In genomic region chr14:35571598-35571997, GRCh38 we compare ENCODE assay signal across 34 cellular contexts. TPM values are rescaled to one million over a fixed set of nuclear protein-coding genes. Genes with fewer than 3 reads are reported as not detected.
"Had no signal": no experiment of that assay in that cellular context is flagged by ENCODE, and none has a peak within 500 bp of the region (broad histone marks: within the 10 kb centered on the region; RNA-seq: fewer than 3 reads in every experiment).

No MANE protein-coding gene starts in this region.

- H3K4me3 ChIP-seq: adrenal gland, body of pancreas, breast epithelium, PC-9 had no signal

- H3K4me1 ChIP-seq: adrenal gland, body of pancreas, breast epithelium had no signal

- H3K27ac ChIP-seq: adrenal gland, body of pancreas, breast epithelium, PC-9, RWPE1, VCaP had no signal

- H3K4me2 ChIP-seq: PC-9 had no signal

- H2AFZ ChIP-seq: PC-9 had no signal

- ATAC-seq: activated naive CD4-positive, alpha-beta T cell treated with anti-CD3 and anti-CD28 coated beads, Interleukin-2, amount 50 U/mL, for 72 hours; activated T-cell treated with anti-CD3 and anti-CD28 coated beads, Interleukin-2, amount 50 U/mL, for 4 hours; body of pancreas; Right ventricle myocardium inferior had no signal

- DNase-seq: activated B cell treated with CpG ODN at 0.5 μM for 24 hours; activated CD4-positive, alpha-beta memory T cell treated with anti-CD3 and anti-CD28 coated beads for 36 hours; activated CD4-positive, alpha-beta T cell treated with anti-CD3 and anti-CD28 coated beads for 4 hours; activated CD4-positive, alpha-beta T cell treated with anti-CD3 and anti-CD28 coated beads, Interleukin-2, amount 50 U/mL, for 1 hour; activated CD4-positive, CD25-positive, alpha-beta regulatory T cell treated with anti-CD3 and anti-CD28 coated beads, Interleukin-2, amount 50 U/mL, for 72 hours; activated CD8-positive, alpha-beta memory T cell treated with anti-CD3 and anti-CD28 coated beads, Interleukin-2, amount 50 U/mL, for 4 hours; activated gamma-delta T cell treated with Interleukin-2 at 50 U/mL for 16 hours; activated naive CD4-positive, alpha-beta T cell treated with anti-CD3 and anti-CD28 coated beads for 36 hours; activated T-cell treated with anti-CD3 and anti-CD28 coated beads for 4 hours; activated T-cell treated with anti-CD3 and anti-CD28 coated beads, Interleukin-2, amount 50 U/mL, for 4 hours; adrenal gland; body of pancreas; MV-4-11; NCI-H1092; NCI-H1436 treated with DMSO at 0.1 percent for 48 hours; NCI-H1694 treated with DMSO at 0.1 percent for 48 hours; NCI-H2029; NCI-H345; NCI-H524 treated with DMSO at 0.1 percent for 48 hours; NK-92 treated with Interleukin-12 subunit alpha and Interleukin-12 subunit beta, amount 100 ng/mL, for 24 hours; PC-9; SW 1271; T-helper 1 cell; T-helper 2 cell; T-helper 9 cell had no signal

- H3K27me3 ChIP-seq: adrenal gland, body of pancreas, breast epithelium had no signal

- H3K36me3 ChIP-seq: adrenal gland, breast epithelium had no signal

- H3K9me3 ChIP-seq: adrenal gland, body of pancreas, breast epithelium had no signal

RNA-seq across cellular contexts. Expression of gene INSM2, which starts 37.6 kb away (rescaled TPM):
- total RNA-seq: activated B cell treated with CpG ODN at 0.5 μM for 24 hours; activated CD4-positive, alpha-beta memory T cell treated with anti-CD3 and anti-CD28 coated beads for 36 hours; activated naive CD4-positive, alpha-beta T cell treated with anti-CD3 and anti-CD28 coated beads for 36 hours; activated T-cell treated with anti-CD3 and anti-CD28 coated beads, Interleukin-2, amount 50 U/mL, for 4 hours; activated T-helper 1 cell treated with anti-CD3 and anti-CD28 coated beads, Interleukin-12 subunit alpha, Interleukin-12 subunit beta, Interleukin-2, Interleukin-4 antibody, amounts not matched to agents 30 ng/mL and 10 ng/mL and 1 ng/mL, durations not matched to agents 14 hours and 24 hours and 36 hours; astrocyte; body of pancreas; breast epithelium; cardiac septum; NCI-H460; PC-9; Right ventricle myocardium inferior had no signal
